In genomic region chr17:81338301-81339179, GRCh38 we compare ENCODE assay signal across 14 cellular contexts. TPM values are rescaled to one million over a fixed set of nuclear protein-coding genes. Genes with fewer than 3 reads are reported as not detected.
DNase-seq lines count a peak whose midpoint lies in the region; ATAC-seq, FAIRE-seq and TF ChIP-seq lines count a peak whose summit lies in the region.
"Had no signal": no experiment of that assay in that cellular context is flagged by ENCODE, and none has a peak within 500 bp of the region (broad histone marks: within the 10 kb centered on the region; RNA-seq: fewer than 3 reads in every experiment).

No MANE protein-coding gene starts in this region.

- intact Hi-C loops in esophagus squamous epithelium (cut with DNase I): no loop called here

- H3K36me3 Mint-ChIP-seq in neural crest cell (ENCODE audit: low read depth): peaks cover 8% of the 10 kb centered on the region
- H3K36me3 Mint-ChIP-seq: activated CD4-positive, alpha-beta memory T cell treated with anti-CD3 and anti-CD28 coated beads for 36 hours; activated naive CD8-positive, alpha-beta T cell treated with anti-CD3 and anti-CD28 coated beads for 36 hours had no signal

- H3K9me3 Mint-ChIP-seq in neural crest cell: no peaks in the 10 kb centered on the region
- H3K9me3 Mint-ChIP-seq: activated CD4-positive, alpha-beta memory T cell treated with anti-CD3 and anti-CD28 coated beads for 36 hours; activated naive CD8-positive, alpha-beta T cell treated with anti-CD3 and anti-CD28 coated beads for 36 hours had no signal

- 73% methylated on average over 16 of the region's 17 CpGs for WGBS in A549 (ENCODE audit: missing lambda C conversion rate)
- WGBS in esophagus squamous epithelium, 2 donors: 62 to 78% methylated on average over 5 to 6 of the region's 17 CpGs

- H3K9me3 ChIP-seq in A549 (no peaks in the 10 kb centered on the region), esophagus squamous epithelium (no peaks in the 10 kb centered on the region), MG63 (no peaks in the 10 kb centered on the region)

- DNase-seq in A549 (ENCODE audit: low read depth in 1 of 2, low spot score in 1 of 2) (no peak), RWPE1 (ENCODE audit: low spot score) (no peak), esophagus squamous epithelium (lab: John Stamatoyannopoulos, UW) (no peak), neural crest cell (ENCODE audit: low read depth, low spot score) (no peak), MG63 (no peak), activated T-cell treated with anti-CD3 and anti-CD28 coated beads for 4 hours (no peak)
- DNase-seq in stimulated activated CD4-positive, alpha-beta T cell treated with anti-CD3 and anti-CD28 coated beads, Interleukin-15, amount 100 ng/mL, for 24 hours: no peak
- DNase-seq: activated CD4-positive, alpha-beta memory T cell treated with anti-CD3 and anti-CD28 coated beads for 36 hours; activated naive CD8-positive, alpha-beta T cell treated with anti-CD3 and anti-CD28 coated beads for 36 hours; NCI-H510A; SW 1271 had no signal

- H3K27me3 Mint-ChIP-seq in neural crest cell (ENCODE audit: low read depth): peaks cover 13% of the 10 kb centered on the region

- H3K4me2 ChIP-seq in A549: peak overlapping the region; percentile 96

- H3K4me3 Mint-ChIP-seq in neural crest cell: peak overlapping the region; percentile 90
- H3K4me3 Mint-ChIP-seq: activated CD4-positive, alpha-beta memory T cell treated with anti-CD3 and anti-CD28 coated beads for 36 hours; activated naive CD8-positive, alpha-beta T cell treated with anti-CD3 and anti-CD28 coated beads for 36 hours had no signal

- FAIRE-seq in A549 (lab: Jason Lieb, UNC): no peak
- FAIRE-seq: endometrium, islet of Langerhans had no signal

- TF ChIP-seq EP300 in A549 (IDR thresholded peaks at IDR 0.05): no peak

- TF ChIP-seq RAD21 in A549 (conservative IDR thresholded peaks at IDR 0.05 in 1 of 2, IDR thresholded peaks at IDR 0.05 in 1 of 2): no peak

- no peak for TF ChIP-seq POLR2A in A549 (IDR thresholded peaks at IDR 0.05; ENCODE audit: low read length)
- TF ChIP-seq POLR2A in esophagus squamous epithelium (IDR thresholded peaks at IDR 0.05): no peak

- H3K36me3 ChIP-seq in esophagus squamous epithelium (no peaks in the 10 kb centered on the region), MG63 (peaks cover 11% of the 10 kb centered on the region)

- H3K4me3 ChIP-seq in A549 (no peak overlapping the region), esophagus squamous epithelium (no peak overlapping the region), MG63 (no peak overlapping the region)

- CTCF ChIA-PET in A549 (lab: Yijun Ruan, JAX): interaction anchor here (1.4 kb wide), 2 partner anchors 10 to 34 kb away, joined by 3 to 4 read pairs; no protein-coding TSS in a partner anchor
- CTCF ChIA-PET in RWPE1 (lab: Yijun Ruan, JAX): interaction anchor here (0.7 to 1.9 kb wide), 2 partner anchors 118 to 146 kb away, joined by 3 to 7 read pairs; no protein-coding TSS in a partner anchor

- ATAC-seq in A549 (peak in 1 of 2 experiments; percentile 1; a peak in 2 of 6 replicates), GM21619 (IDR thresholded peaks at IDR 0.05; ENCODE audit: unreplicated experiment) (no peak)

- peaks cover 0 to 36% (median 0%) of the 10 kb centered on the region in 4 donors for H3K27me3 ChIP-seq in esophagus squamous epithelium
- no peaks in the 10 kb centered on the region for H3K27me3 ChIP-seq in MG63

- H3K4me1 ChIP-seq in A549 (peaks cover 86% of the 10 kb centered on the region), esophagus squamous epithelium (peaks cover 33 to 96% (median 45%) of the 10 kb centered on the region in 3 donors)

- peaks cover 31% of the 10 kb centered on the region for H3K4me1 Mint-ChIP-seq in neural crest cell

- POLR2A ChIA-PET in A549 (lab: Yijun Ruan, JAX) (interaction anchor here (0.8 to 1.1 kb wide), 2 partner anchors 9 kb away, joined by 3 to 4 read pairs; no protein-coding TSS in a partner anchor), RWPE1 (lab: Yijun Ruan, JAX; ENCODE audit: low non-redundant PET) (interaction anchor here (0.8 kb wide), 1 partner anchor 32 kb away, joined by 5 read pairs; no protein-coding TSS in a partner anchor)

- H3K27ac ChIP-seq in A549 (peak overlapping the region; percentile 95 to 96), RWPE1 (peak overlapping the region; percentile 99), esophagus squamous epithelium (peak overlapping the region; percentile 7 to 99 (median 92))

- TF ChIP-seq CTCF in A549 (IDR thresholded peaks at IDR 0.05): no peak
- TF ChIP-seq CTCF in RWPE1 (conservative IDR thresholded peaks at IDR 0.05; ENCODE audit: low read depth): no peak
- no peak for TF ChIP-seq CTCF in esophagus squamous epithelium (IDR thresholded peaks at IDR 0.05)
- peak; percentile 27 for TF ChIP-seq CTCF in neural crest cell (conservative IDR thresholded peaks at IDR 0.05)

- no peak overlapping the region for H3K27ac Mint-ChIP-seq in neural crest cell (ENCODE audit: unreplicated experiment)
- H3K27ac Mint-ChIP-seq: activated CD4-positive, alpha-beta memory T cell treated with anti-CD3 and anti-CD28 coated beads for 36 hours; activated naive CD8-positive, alpha-beta T cell treated with anti-CD3 and anti-CD28 coated beads for 36 hours had no signal

TF ChIP-seq in A549, 52 proteins besides CTCF, POLR2A, EP300 and RAD21:
- TF ChIP-seq ZFP36 (IDR thresholded peaks at IDR 0.05; ENCODE audit: borderline replicate concordance, partially characterized antibody) (no peak), ZNF302 (CRISPR knock-in tag; IDR thresholded peaks at IDR 0.05) (no peak), USF2 (IDR thresholded peaks at IDR 0.05) (no peak), FOXS1 (CRISPR knock-in tag; IDR thresholded peaks at IDR 0.05) (no peak), FOSB (CRISPR knock-in tag; IDR thresholded peaks at IDR 0.05) (no peak), NR3C1 (IDR thresholded peaks at IDR 0.05) (no peak), MAZ (IDR thresholded peaks at IDR 0.05; ENCODE audit: borderline replicate concordance, low read depth, low read length) (no peak)
TF ChIP-seq in A549: peak in this region for 0.

RNA-seq across cellular contexts. Expression of gene SLC38A10, which starts 43.4 kb away (rescaled TPM):
- polyA plus RNA-seq in A549 (2011; rRNA removed) (35.8 and 49.3 TPM in 2 replicates), A549 (2017; fragmentation: RNase III; extraction: RNeasy Plus Mini Kit Qiagen cat#74134 plus additional on column Dnase treatment) (59.7 to 72.9 TPM (median 67.4 TPM) in 3 replicates)
- 58.1 and 82.4 TPM in 2 replicates for polyA plus RNA-seq in A549 (2012; cell fraction: cytosol; rRNA removed)
- 198 and 284 TPM in 2 replicates for polyA plus RNA-seq in A549 (2012; cell fraction: nucleus; rRNA removed)
- 85.1 and 108 TPM in 2 replicates for polyA minus RNA-seq in A549 (2011; rRNA and poly(A)+ RNA removed)
- total RNA-seq in esophagus squamous epithelium (10 to 100 TPM; 37.8 to 49.8 (median 45.3) TPM), neural crest cell (59.6 and 63.3 TPM in 2 replicates)
- 76.4 and 121 TPM in 2 replicates for total RNA-seq in MG63 (2014; rRNA removed; shearing (Covaris generic); ENCODE audit: low replicate concordance)

RNA-seq across cellular contexts. Expression of gene BAHCC1, which starts 56.7 kb away (rescaled TPM):
- polyA plus RNA-seq in A549 (2011; rRNA removed) (2.1 and 2.6 TPM in 2 replicates), A549 (2017; fragmentation: RNase III; extraction: RNeasy Plus Mini Kit Qiagen cat#74134 plus additional on column Dnase treatment) (5.2 to 5.9 TPM (median 5.8 TPM) in 3 replicates)
- polyA plus RNA-seq in A549 (2012; cell fraction: cytosol; rRNA removed): 7.4 and 8.4 TPM in 2 replicates
- polyA plus RNA-seq in A549 (2012; cell fraction: nucleus; rRNA removed): 27.4 and 38.1 TPM in 2 replicates
- 2.6 and 3.5 TPM in 2 replicates for polyA minus RNA-seq in A549 (2011; rRNA and poly(A)+ RNA removed)
- total RNA-seq in esophagus squamous epithelium (10 to 100 TPM in 1 of 4 donors, 1 to 10 TPM in 3; 3.8 to 10.6 (median 5.4) TPM), neural crest cell (57.4 and 61.3 TPM in 2 replicates)
- total RNA-seq in MG63 (2014; rRNA removed; shearing (Covaris generic); ENCODE audit: low replicate concordance): 3.6 and 10.4 TPM in 2 replicates
